16 cellular contexts compared by ENCODE assay signal in genomic region chr13:50358715-50359367, GRCh38.
A peak's percentile ranks its signal among the peaks of the same experiment; 100 is the strongest.
DNase-seq lines count a peak whose midpoint lies in the region; ATAC-seq, FAIRE-seq and TF ChIP-seq lines count a peak whose summit lies in the region.
"Had no signal": no experiment of that assay in that cellular context is flagged by ENCODE, and none has a peak within 500 bp of the region (broad histone marks: within the 10 kb centered on the region; RNA-seq: fewer than 3 reads in every experiment).

No MANE protein-coding gene starts in this region.

- H3K4me2 ChIP-seq in HepG2 (ENCODE audit: low read depth, low read length): no peak overlapping the region
- H3K4me2 ChIP-seq in astrocyte (ENCODE audit: low read length): no peak overlapping the region

- H3K4me1 ChIP-seq in liver (ENCODE audit: control insufficient read depth in 4 of 4, insufficient read depth in 4 of 4, low read length in 3 of 4) (peaks cover 3 to 45% (median 15%) of the 10 kb centered on the region in 4 donors), HepG2 (ENCODE audit: insufficient read depth, low read length) (0 out of 2 replicates have a peak, but pooled peaks cover 8% of the 10 kb centered on the region), astrocyte (ENCODE audit: insufficient read depth, low read length) (peaks cover 24% of the 10 kb centered on the region)

- no peak for ATAC-seq in HepG2
- peak; percentile 51 to 68 for ATAC-seq in naive B cell (ENCODE audit: low read depth in 2 of 2)
- ATAC-seq in activated CD4-positive, CD25-positive, alpha-beta regulatory T cell treated with anti-CD3 and anti-CD28 coated beads, Interleukin-2, amount 50 U/mL, for 24 hours: no peak
- ATAC-seq: HCT116; stimulated activated naive CD8-positive, alpha-beta T cell treated with anti-CD3 and anti-CD28 coated beads, Interleukin-15, amount 100 ng/mL, for 72 hours had no signal

- no peak for FAIRE-seq in HepG2 (lab: Jason Lieb, UNC)
- FAIRE-seq in astrocyte (lab: Jason Lieb, UNC): no peak
- FAIRE-seq: colon had no signal

- H4K20me1 ChIP-seq in HepG2 (ENCODE audit: insufficient read depth, low read length) (no peaks in the 10 kb centered on the region; the same call in 1 of the 2 replicates), astrocyte (ENCODE audit: insufficient read depth, low read length) (no peaks in the 10 kb centered on the region)

- TF ChIP-seq POLR2A in HepG2 (IDR thresholded peaks at IDR 0.05; ENCODE audit: insufficient read depth in 1 of 2, low read depth in 2 of 2, low read length in 2 of 2): no peak

- BruUV-seq in HepG2 (replicated peaks; lab: Mats Ljungman, UMichigan): no TSS peak

- peaks cover 2% of the 10 kb centered on the region for H3K36me3 Mint-ChIP-seq in astrocyte (ENCODE audit: low read depth, unreplicated experiment)
- no peaks in the 10 kb centered on the region for H3K36me3 Mint-ChIP-seq in naive B cell
- H3K36me3 Mint-ChIP-seq: natural killer cell treated with Interleukin-12 subunit alpha and Interleukin-12 subunit beta and Interleukin-15 and Interleukin-18, amount 100 ng/mL, for 72 hours had no signal

- H3K27ac ChIP-seq in liver (ENCODE audit: low read depth in 1 of 2, low read length in 2 of 2): peak overlapping the region; percentile 81 to 83
- H3K27ac ChIP-seq in HepG2 (ENCODE audit: extremely low read length, insufficient read depth, low read length): no peak overlapping the region
- H3K27ac ChIP-seq in astrocyte (ENCODE audit: low read depth, low read length): peak overlapping the region; percentile 75

- H3K27ac Mint-ChIP-seq in astrocyte (ENCODE audit: unreplicated experiment): peak overlapping the region; percentile 92
- H3K27ac Mint-ChIP-seq in naive B cell: peak overlapping the region; percentile 1 to 85 (median 46)
- H3K27ac Mint-ChIP-seq: stimulated activated naive CD8-positive, alpha-beta T cell treated with anti-CD3 and anti-CD28 coated beads, Interleukin-15, amount 100 ng/mL, for 72 hours had no signal

- POLR2A ChIA-PET in HepG2 (lab: Yijun Ruan, JAX): no interaction called here

- H3K4me3 ChIP-seq in liver (ENCODE audit: low read depth in 1 of 3, low read length in 3 of 3) (no peak overlapping the region), HepG2 (replicated peaks in 1 of 3; ENCODE audit: insufficient read depth in 1 of 3, low read depth in 2 of 3, low read length in 3 of 3) (no peak overlapping the region), astrocyte (ENCODE audit: insufficient read depth, low read depth, low read length) (no peak overlapping the region)

- WGBS in liver: 87% methylated on average over 4 of the region's 4 CpGs
- 98% methylated on average over 4 of the region's 4 CpGs for WGBS in HepG2 (ENCODE audit: low lambda C conversion rate)

- H3K27me3 ChIP-seq in liver (ENCODE audit: control insufficient read depth in 4 of 4, insufficient read depth in 4 of 4, low read length in 3 of 4): no peaks in the 10 kb centered on the region
- H3K27me3 ChIP-seq in HepG2 (ENCODE audit: control insufficient read depth in 1 of 2, insufficient read depth in 2 of 2, low read length in 2 of 2): no peaks in the 10 kb centered on the region
- no peaks in the 10 kb centered on the region for H3K27me3 ChIP-seq in astrocyte (ENCODE audit: insufficient read depth, low read length)

- H3K9me3 Mint-ChIP-seq in astrocyte (ENCODE audit: unreplicated experiment): no peaks in the 10 kb centered on the region
- no peaks in the 10 kb centered on the region for H3K9me3 Mint-ChIP-seq in naive B cell
- H3K9me3 Mint-ChIP-seq: natural killer cell treated with Interleukin-12 subunit alpha and Interleukin-12 subunit beta and Interleukin-15 and Interleukin-18, amount 100 ng/mL, for 72 hours; stimulated activated naive CD8-positive, alpha-beta T cell treated with anti-CD3 and anti-CD28 coated beads, Interleukin-15, amount 100 ng/mL, for 72 hours had no signal

- no peak for TF ChIP-seq RAD21 in liver (IDR thresholded peaks at IDR 0.05)
- TF ChIP-seq RAD21 in HepG2 (CRISPR knock-in tag; IDR thresholded peaks at IDR 0.05): no peak

- in situ Hi-C loops in HepG2 (cut with HindIII; ENCODE audit: extremely low pct_ligation_motif_present, low pct_unique_long_range_greater_than_20kb): no loop called here

- H3K4me1 Mint-ChIP-seq in astrocyte (ENCODE audit: low read depth, unreplicated experiment): peaks cover 24% of the 10 kb centered on the region
- H3K4me1 Mint-ChIP-seq in naive B cell: peaks cover 25 to 40% (median 38%) of the 10 kb centered on the region in 3 donors

- H3K27me3 Mint-ChIP-seq in astrocyte (ENCODE audit: low read depth, unreplicated experiment) (no peaks in the 10 kb centered on the region), naive B cell (no peaks in the 10 kb centered on the region)

- H3K9me3 ChIP-seq in liver (ENCODE audit: control insufficient read depth in 4 of 4, low read length in 3 of 4) (no peaks in the 10 kb centered on the region), HepG2 (ENCODE audit: low read length) (no peaks in the 10 kb centered on the region), astrocyte (ENCODE audit: insufficient read depth, low read depth, low read length) (no peaks in the 10 kb centered on the region)

- peaks cover 2% of the 10 kb centered on the region for H3K79me2 ChIP-seq in HepG2 (ENCODE audit: insufficient read depth, low read length)
- no peaks in the 10 kb centered on the region for H3K79me2 ChIP-seq in astrocyte (ENCODE audit: insufficient read depth, low read length)

- TF ChIP-seq EP300 in HepG2 (IDR thresholded peaks at IDR 0.05; ENCODE audit: low read depth in 2 of 2, low read length in 2 of 2): no peak
- TF ChIP-seq EP300 in HepG2 (CRISPR knock-in tag; IDR thresholded peaks at IDR 0.05; ENCODE audit: borderline replicate concordance): no peak

- no peak for TF ChIP-seq CTCF in liver (IDR thresholded peaks at IDR 0.05; ENCODE audit: low read depth, low read length, missing input control)
- TF ChIP-seq CTCF in HepG2 (CRISPR knock-in tag; IDR thresholded peaks at IDR 0.05): no peak
- no peak for TF ChIP-seq CTCF in astrocyte (IDR thresholded peaks at IDR 0.05; ENCODE audit: insufficient read depth, low read depth, low read length)

- H2AFZ ChIP-seq in HepG2 (ENCODE audit: low read length): no peak overlapping the region
- no peak overlapping the region for H2AFZ ChIP-seq in astrocyte (ENCODE audit: low read depth, low read length)

- H3K9ac ChIP-seq in liver (ENCODE audit: low read depth in 1 of 2, low read length in 2 of 2) (no peak overlapping the region), HepG2 (ENCODE audit: insufficient read depth, low read depth, low read length) (no peak overlapping the region), astrocyte (ENCODE audit: low read length) (peak overlapping the region; percentile 67)

- CTCF ChIA-PET in HepG2 (lab: Yijun Ruan, JAX; ENCODE audit: low intra/inter-chr PET ratio, low total read pairs): no interaction called here

- DNase-seq in HepG2 (ENCODE audit: low spot score): no peak
- no peak for DNase-seq in astrocyte (ENCODE audit: low read depth)
- no peak for DNase-seq in naive B cell
- no peak for DNase-seq in NCI-H510A (lab: John Stamatoyannopoulos, UW)
- no peak for DNase-seq in DMS153 (lab: John Stamatoyannopoulos, UW)
- DNase-seq in activated CD4-positive, alpha-beta T cell treated with anti-CD3 and anti-CD28 coated beads for 48 hours: no peak
- DNase-seq: activated CD4-positive, alpha-beta T cell treated with anti-CD3 and anti-CD28 coated beads for 1 hour; DMS 273 treated with DMSO at 0.1 percent for 48 hours; NCI-H2081 treated with DMSO at 0.1 percent for 48 hours; NK-92 treated with Interleukin-12 subunit alpha and Interleukin-12 subunit beta, amount 100 ng/mL, for 24 hours; stimulated activated naive CD8-positive, alpha-beta T cell treated with anti-CD3 and anti-CD28 coated beads, Interleukin-15, amount 100 ng/mL, for 72 hours had no signal

- H3K36me3 ChIP-seq in liver (ENCODE audit: control insufficient read depth in 4 of 4, insufficient read depth in 3 of 4, low read depth in 1 of 4, low read length in 3 of 4) (no peaks in the 10 kb centered on the region), HepG2 (replicated peaks in 1 of 2; ENCODE audit: control insufficient read depth in 1 of 2, insufficient read depth in 2 of 2, low read length in 2 of 2) (no peaks in the 10 kb centered on the region), astrocyte (ENCODE audit: insufficient read depth, low read length) (no peaks in the 10 kb centered on the region)

- intact Hi-C loops in HepG2 (cut with micrococcal nuclease; ENCODE audit: unreplicated experiment): no loop called here

- H3K4me3 Mint-ChIP-seq in astrocyte (ENCODE audit: unreplicated experiment): no peak overlapping the region
- peak overlapping the region in 4 of 8 donors; percentile 26 to 64 (median 43) for H3K4me3 Mint-ChIP-seq in naive B cell
- H3K4me3 Mint-ChIP-seq: natural killer cell treated with Interleukin-12 subunit alpha and Interleukin-12 subunit beta and Interleukin-15 and Interleukin-18, amount 100 ng/mL, for 72 hours; stimulated activated naive CD8-positive, alpha-beta T cell treated with anti-CD3 and anti-CD28 coated beads, Interleukin-15, amount 100 ng/mL, for 72 hours had no signal

TF ChIP-seq in liver, 16 proteins besides CTCF, POLR2A, EP300 and RAD21 (continues in another document):
- TF ChIP-seq JUND (IDR thresholded peaks at IDR 0.05) (no peak), SP1 (IDR thresholded peaks at IDR 0.05) (no peak), FOXA2 (IDR thresholded peaks at IDR 0.05) (no peak), HNF4A (conservative IDR thresholded peaks at IDR 0.05) (no peak), YY1 (IDR thresholded peaks at IDR 0.05) (no peak), EGR1 (IDR thresholded peaks at IDR 0.05; ENCODE audit: low read depth in 2 of 2) (no peak)

TF ChIP-seq in HepG2, 621 proteins besides CTCF, POLR2A, EP300 and RAD21 (continues in another document):
- no peak for TF ChIP-seq GTF3A (CRISPR knock-in tag; conservative IDR thresholded peaks at IDR 0.05)
- no peak for TF ChIP-seq NFKB2 (CRISPR knock-in tag; IDR thresholded peaks at IDR 0.05; ENCODE audit: borderline replicate concordance)
- no peak for TF ChIP-seq ISX (CRISPR knock-in tag; conservative IDR thresholded peaks at IDR 0.05)
- no peak for TF ChIP-seq CERS6 (CRISPR knock-in tag; IDR thresholded peaks at IDR 0.05)
- no peak for TF ChIP-seq KDM5A (IDR thresholded peaks at IDR 0.05; ENCODE audit: borderline replicate concordance, low read length)

Comparison
In these comparisons a context has a peak if more than half of its experiments do, and no peak if none do; other contexts are left out.
1. ATAC-seq: peak in naive B cell (2 of 2); none in HepG2 (single experiment) and activated CD4-positive, CD25-positive, alpha-beta regulatory T cell treated with anti-CD3 and anti-CD28 coated beads, Interleukin-2, amount 50 U/mL, for 24 hours (0 of 2).